Comparison of ENCODE assay signal across 8 cellular contexts in genomic region chr2:152694161-152694661, GRCh38. TPM values are rescaled to one million over a fixed set of nuclear protein-coding genes. Genes with fewer than 3 reads are reported as not detected.
DNase-seq lines count a peak whose midpoint lies in the region; ATAC-seq, FAIRE-seq and TF ChIP-seq lines count a peak whose summit lies in the region.

No MANE protein-coding gene starts in this region.

- H3K27ac Mint-ChIP-seq in activated naive CD4-positive, alpha-beta T cell treated with anti-CD3 and anti-CD28 coated beads, Interleukin-2, amount 50 U/mL, for 24 hours, result peak overlapping the region; percentile 97

- H3K4me1 Mint-ChIP-seq in activated naive CD4-positive, alpha-beta T cell treated with anti-CD3 and anti-CD28 coated beads, Interleukin-2, amount 50 U/mL, for 24 hours, result peaks cover 46% of the 10 kb centered on the region

- H3K9me3 ChIP-seq in HepG2 (ENCODE audit: low read length) (no peaks in the 10 kb centered on the region), transverse colon (no peaks in the 10 kb centered on the region), Karpas-422 (ENCODE audit: low read length) (no peaks in the 10 kb centered on the region)

- H3K4me1 ChIP-seq in HepG2 (ENCODE audit: insufficient read depth, low read length), result no peaks in the 10 kb centered on the region
- H3K4me1 ChIP-seq in transverse colon, result peaks cover 0 to 17% (median 10%) of the 10 kb centered on the region in 4 donors
- H3K4me1 ChIP-seq in Karpas-422 (ENCODE audit: low read length), result no peaks in the 10 kb centered on the region

- DNase-seq in ACHN, result peak; percentile 84
- peak; percentile 14 for DNase-seq in Jurkat, Clone E6-1 (ENCODE audit: low read depth, low spot score)
- DNase-seq in HepG2 (ENCODE audit: low spot score), result no peak
- DNase-seq in transverse colon, result no peak
- DNase-seq in cerebellar cortex (ENCODE audit: low spot score), result no peak
- no peak for DNase-seq in Karpas-422

- peak overlapping the region; percentile 81 for H3K4me3 Mint-ChIP-seq in activated naive CD4-positive, alpha-beta T cell treated with anti-CD3 and anti-CD28 coated beads, Interleukin-2, amount 50 U/mL, for 24 hours

- peaks cover 57% of the 10 kb centered on the region for H3K79me2 ChIP-seq in HepG2 (ENCODE audit: insufficient read depth, low read length)
- H3K79me2 ChIP-seq in Karpas-422 (ENCODE audit: low read length), result peaks cover 94% of the 10 kb centered on the region

- intact Hi-C loops in HepG2 (cut with micrococcal nuclease; ENCODE audit: unreplicated experiment), result no loop called here
- intact Hi-C loops in transverse colon (cut with DNase I; ENCODE audit: low total_unique reads), result no loop called here

- H2AFZ ChIP-seq in HepG2 (ENCODE audit: low read length) (no peak overlapping the region), Karpas-422 (ENCODE audit: low read length) (no peak overlapping the region)

- FAIRE-seq in HepG2 (lab: Jason Lieb, UNC), result no peak

- no peaks in the 10 kb centered on the region for H3K9me3 Mint-ChIP-seq in activated naive CD4-positive, alpha-beta T cell treated with anti-CD3 and anti-CD28 coated beads, Interleukin-2, amount 50 U/mL, for 24 hours

- TF ChIP-seq POLR2A in HepG2 (IDR thresholded peaks at IDR 0.05; ENCODE audit: insufficient read depth in 1 of 2, low read depth in 2 of 2, low read length in 2 of 2) (no peak), transverse colon (IDR thresholded peaks at IDR 0.05) (no peak)

- BruUV-seq in HepG2 (replicated peaks; lab: Mats Ljungman, UMichigan), result no TSS peak

- no peak for TF ChIP-seq RAD21 in HepG2 (CRISPR knock-in tag; IDR thresholded peaks at IDR 0.05)

- in situ Hi-C loops in ACHN (cut with HindIII; ENCODE audit: low pct_ligation_motif_present, low pct_unique_long_range_greater_than_20kb, low sequenced_read_pairs), result no loop called here
- in situ Hi-C loops in HepG2 (cut with HindIII; ENCODE audit: extremely low pct_ligation_motif_present, low pct_unique_long_range_greater_than_20kb), result no loop called here
- in situ Hi-C loops in transverse colon (cut with MboI; ENCODE audit: low pct_ligation_motif_present in 1 of 4, low pct_unique_long_range_greater_than_20kb in 1 of 4, low sequenced_read_pairs in 3 of 4), result loop anchor here in 1 of 4 donors (25.0 kb wide), 1 partner anchor 1232 kb away; no protein-coding TSS in a partner anchor

- TF ChIP-seq EP300 in HepG2 (IDR thresholded peaks at IDR 0.05; ENCODE audit: low read depth in 2 of 2, low read length in 2 of 2) (no peak), HepG2 (CRISPR knock-in tag; IDR thresholded peaks at IDR 0.05; ENCODE audit: borderline replicate concordance) (no peak), transverse colon (IDR thresholded peaks at IDR 0.05; ENCODE audit: low read depth) (no peak)

- no peaks in the 10 kb centered on the region for H3K27me3 ChIP-seq in HepG2 (ENCODE audit: control insufficient read depth in 1 of 2, insufficient read depth in 2 of 2, low read length in 2 of 2)
- H3K27me3 ChIP-seq in transverse colon, result no peaks in the 10 kb centered on the region
- H3K27me3 ChIP-seq in Karpas-422 (ENCODE audit: low read length), result no peaks in the 10 kb centered on the region

- CTCF ChIA-PET in HepG2 (lab: Yijun Ruan, JAX; ENCODE audit: low intra/inter-chr PET ratio, low total read pairs), result no interaction called here

- H3K36me3 ChIP-seq in HepG2 (replicated peaks in 1 of 2; ENCODE audit: control insufficient read depth in 1 of 2, insufficient read depth in 2 of 2, low read length in 2 of 2), result peaks cover 3 to 46% of the 10 kb centered on the region in 2 experiments
- H3K36me3 ChIP-seq in transverse colon, result peaks cover 0 to 10% (median 3%) of the 10 kb centered on the region in 4 donors
- peaks cover 62% of the 10 kb centered on the region; the same call in 1 of the 2 replicates for H3K36me3 ChIP-seq in Karpas-422 (ENCODE audit: insufficient read depth, low read length)

- peaks cover 13% of the 10 kb centered on the region; the same call in 1 of the 2 replicates for H4K20me1 ChIP-seq in HepG2 (ENCODE audit: insufficient read depth, low read length)
- H4K20me1 ChIP-seq in Karpas-422 (ENCODE audit: insufficient read depth, low read depth, low read length), result peaks cover 10% of the 10 kb centered on the region; the same call in 1 of the 2 replicates

- H3K9me2 ChIP-seq in Karpas-422 (replicated peaks; ENCODE audit: insufficient read depth, low read length), result no peaks in the 10 kb centered on the region

- no peak overlapping the region for H3K9ac ChIP-seq in HepG2 (ENCODE audit: insufficient read depth, low read depth, low read length)
- no peak overlapping the region for H3K9ac ChIP-seq in Karpas-422 (ENCODE audit: low read length)

- H3K4me2 ChIP-seq in HepG2 (ENCODE audit: low read depth, low read length) (no peak overlapping the region), Karpas-422 (ENCODE audit: low read depth, low read length, poor library complexity, severe bottlenecking) (no peak overlapping the region)

- TF ChIP-seq CTCF in HepG2 (CRISPR knock-in tag; IDR thresholded peaks at IDR 0.05) (no peak), transverse colon (IDR thresholded peaks at IDR 0.05) (no peak)

- H3K27ac ChIP-seq in HepG2 (ENCODE audit: extremely low read length, insufficient read depth, low read length), result no peak overlapping the region
- peak overlapping the region; percentile 11 to 56 (median 29) for H3K27ac ChIP-seq in transverse colon
- no peak overlapping the region for H3K27ac ChIP-seq in Karpas-422 (ENCODE audit: low read length)

- no peaks in the 10 kb centered on the region for H3K27me3 Mint-ChIP-seq in activated naive CD4-positive, alpha-beta T cell treated with anti-CD3 and anti-CD28 coated beads, Interleukin-2, amount 50 U/mL, for 24 hours

- ATAC-seq in GM19395 (IDR thresholded peaks at IDR 0.05; ENCODE audit: unreplicated experiment) (peak; percentile 61), HepG2 (no peak)

- WGBS in HepG2 (ENCODE audit: low lambda C conversion rate), result 95% methylated on average over 8 of the region's 8 CpGs
- 22 to 28% methylated on average over 5 to 8 of the region's 8 CpGs for WGBS in transverse colon (ENCODE audit: low coverage in 1 of 2), 2 donors

- POLR2A ChIA-PET in HepG2 (lab: Yijun Ruan, JAX), result no interaction called here

- H3K4me3 ChIP-seq in Jurkat, Clone E6-1 (ENCODE audit: low read length), result peak overlapping the region; percentile 0; the same call in 1 of the 2 replicates
- no peak overlapping the region for H3K4me3 ChIP-seq in HepG2 (replicated peaks in 1 of 3; ENCODE audit: insufficient read depth in 1 of 3, low read depth in 2 of 3, low read length in 3 of 3)
- H3K4me3 ChIP-seq in transverse colon, result peak overlapping the region in 3 of 4 donors; percentile 10 to 15 (median 14)
- no peak overlapping the region for H3K4me3 ChIP-seq in Karpas-422 (ENCODE audit: low read length)

- H3K36me3 Mint-ChIP-seq in activated naive CD4-positive, alpha-beta T cell treated with anti-CD3 and anti-CD28 coated beads, Interleukin-2, amount 50 U/mL, for 24 hours, result peaks cover 17% of the 10 kb centered on the region

RNA-seq across cellular contexts. Expression of gene PRPF40A, which starts 23.1 kb away (rescaled TPM):
- polyA plus RNA-seq in Jurkat, Clone E6-1 (2012; ENCODE audit: insufficient read depth, insufficient read length), result 66.6 TPM
- total RNA-seq in HepG2 (2016; rRNA removed; fragmentation: Illumina TruSeq; extraction: Trizol) (207 and 298 TPM in 2 replicates), transverse colon (100 to 1,000 TPM in 2 of 4 donors, 10 to 100 TPM in 2; 21.7 to 124 (median 104) TPM)
- 13.8 and 17.8 TPM in 2 replicates for total RNA-seq in HepG2 (2016; cell fraction: cytosol; rRNA removed; fragmentation: Illumina TruSeq; extraction: Trizol; ENCODE audit: low read depth)
- total RNA-seq in HepG2 (2016; cell fraction: insoluble cytoplasmic fraction; rRNA removed; fragmentation: Illumina TruSeq; extraction: Trizol), result 197 and 307 TPM in 2 replicates
- 36.4 and 50.5 TPM in 2 replicates for total RNA-seq in HepG2 (2016; cell fraction: membrane; rRNA removed; fragmentation: Illumina TruSeq; extraction: Trizol)
- 210 and 217 TPM in 2 replicates for total RNA-seq in HepG2 (2016; cell fraction: nucleus; rRNA removed; fragmentation: Illumina TruSeq; extraction: Trizol)
- polyA plus RNA-seq in HepG2 (2011; rRNA removed), result 136 and 146 TPM in 2 replicates
- 60.8 and 75.9 TPM in 2 replicates for polyA plus RNA-seq in HepG2 (2011; cell fraction: cytosol; rRNA removed)
- 306 and 320 TPM in 2 replicates for polyA plus RNA-seq in HepG2 (2011; cell fraction: nucleus; rRNA removed)
- 82.3 and 89.5 TPM in 2 replicates for polyA plus RNA-seq in HepG2 (2012)
- polyA plus RNA-seq in HepG2 (2016; cell fraction: cytosol; fragmentation: Illumina TruSeq; extraction: Trizol; ENCODE audit: low read depth), result 7.4 and 10.2 TPM in 2 replicates
- polyA plus RNA-seq in HepG2 (2016; cell fraction: insoluble cytoplasmic fraction; fragmentation: Illumina TruSeq; extraction: Trizol; ENCODE audit: low read depth), result 178 and 180 TPM in 2 replicates
- 9.4 and 18.3 TPM in 2 replicates for polyA plus RNA-seq in HepG2 (2016; cell fraction: membrane; fragmentation: Illumina TruSeq; extraction: Trizol; ENCODE audit: low read depth)
- 166 and 184 TPM in 2 replicates for polyA plus RNA-seq in HepG2 (2016; cell fraction: nucleus; fragmentation: Illumina TruSeq; extraction: Trizol; ENCODE audit: insufficient read depth, low read depth)
- polyA minus RNA-seq in HepG2 (2011; rRNA and poly(A)+ RNA removed; ENCODE audit: low replicate concordance), result 446 and 636 TPM in 2 replicates
- 103 and 105 TPM in 2 replicates for polyA minus RNA-seq in HepG2 (2011; cell fraction: cytosol; rRNA and poly(A)+ RNA removed)
- 421 and 455 TPM in 2 replicates for polyA minus RNA-seq in HepG2 (2011; cell fraction: nucleus; rRNA and poly(A)+ RNA removed)
- total RNA-seq in Karpas-422 (2014; rRNA removed; shearing (Covaris generic); ENCODE audit: low replicate concordance), result 149 and 173 TPM in 2 replicates

RNA-seq across cellular contexts. Expression of gene ARL6IP6, which starts 24.2 kb away (rescaled TPM):
- polyA plus RNA-seq in Jurkat, Clone E6-1 (2012; ENCODE audit: insufficient read depth, insufficient read length), result 80.0 TPM
- total RNA-seq in HepG2 (2016; rRNA removed; fragmentation: Illumina TruSeq; extraction: Trizol) (37.0 and 45.0 TPM in 2 replicates), transverse colon (10 to 100 TPM; 11.2 to 28.3 (median 22.0) TPM)
- 10.2 and 14.5 TPM in 2 replicates for total RNA-seq in HepG2 (2016; cell fraction: cytosol; rRNA removed; fragmentation: Illumina TruSeq; extraction: Trizol; ENCODE audit: low read depth)
- 39.8 and 51.4 TPM in 2 replicates for total RNA-seq in HepG2 (2016; cell fraction: insoluble cytoplasmic fraction; rRNA removed; fragmentation: Illumina TruSeq; extraction: Trizol)
- 26.9 and 28.4 TPM in 2 replicates for total RNA-seq in HepG2 (2016; cell fraction: membrane; rRNA removed; fragmentation: Illumina TruSeq; extraction: Trizol)
- 35.9 and 36.0 TPM in 2 replicates for total RNA-seq in HepG2 (2016; cell fraction: nucleus; rRNA removed; fragmentation: Illumina TruSeq; extraction: Trizol)
- polyA plus RNA-seq in HepG2 (2011; rRNA removed), result 44.8 and 65.9 TPM in 2 replicates
- polyA plus RNA-seq in HepG2 (2011; cell fraction: cytosol; rRNA removed), result 37.3 and 60.4 TPM in 2 replicates
- polyA plus RNA-seq in HepG2 (2011; cell fraction: nucleus; rRNA removed), result 55.7 and 74.9 TPM in 2 replicates
- polyA plus RNA-seq in HepG2 (2012), result 33.9 and 42.3 TPM in 2 replicates
- 12.5 and 14.3 TPM in 2 replicates for polyA plus RNA-seq in HepG2 (2016; cell fraction: cytosol; fragmentation: Illumina TruSeq; extraction: Trizol; ENCODE audit: low read depth)
- polyA plus RNA-seq in HepG2 (2016; cell fraction: insoluble cytoplasmic fraction; fragmentation: Illumina TruSeq; extraction: Trizol; ENCODE audit: low read depth), result 38.5 and 44.9 TPM in 2 replicates
- polyA plus RNA-seq in HepG2 (2016; cell fraction: membrane; fragmentation: Illumina TruSeq; extraction: Trizol; ENCODE audit: low read depth), result 20.8 and 22.0 TPM in 2 replicates
- 79.3 and 79.5 TPM in 2 replicates for polyA plus RNA-seq in HepG2 (2016; cell fraction: nucleus; fragmentation: Illumina TruSeq; extraction: Trizol; ENCODE audit: insufficient read depth, low read depth)
- 6.6 and 17.3 TPM in 2 replicates for polyA minus RNA-seq in HepG2 (2011; rRNA and poly(A)+ RNA removed; ENCODE audit: low replicate concordance)
- polyA minus RNA-seq in HepG2 (2011; cell fraction: cytosol; rRNA and poly(A)+ RNA removed), result 26.2 and 26.8 TPM in 2 replicates
- polyA minus RNA-seq in HepG2 (2011; cell fraction: nucleus; rRNA and poly(A)+ RNA removed), result 39.1 and 39.4 TPM in 2 replicates
- 29.5 and 69.7 TPM in 2 replicates for total RNA-seq in Karpas-422 (2014; rRNA removed; shearing (Covaris generic); ENCODE audit: low replicate concordance)

Comparison
In these comparisons a context has a peak if more than half of its experiments do, and no peak if none do; other contexts are left out.
1. DNase-seq: peak in ACHN (single experiment) and Jurkat, Clone E6-1 (single experiment); none in HepG2 (single experiment), transverse colon (single experiment), cerebellar cortex (single experiment) and Karpas-422 (single experiment).
2. H3K4me3 ChIP-seq: peak in Jurkat, Clone E6-1 (single experiment) and transverse colon (3 of 4); none in HepG2 (0 of 3) and Karpas-422 (single experiment).
3. H3K27ac ChIP-seq: peak in transverse colon (4 of 4); none in HepG2 (single experiment) and Karpas-422 (single experiment).